In the genomic region with DNA sequence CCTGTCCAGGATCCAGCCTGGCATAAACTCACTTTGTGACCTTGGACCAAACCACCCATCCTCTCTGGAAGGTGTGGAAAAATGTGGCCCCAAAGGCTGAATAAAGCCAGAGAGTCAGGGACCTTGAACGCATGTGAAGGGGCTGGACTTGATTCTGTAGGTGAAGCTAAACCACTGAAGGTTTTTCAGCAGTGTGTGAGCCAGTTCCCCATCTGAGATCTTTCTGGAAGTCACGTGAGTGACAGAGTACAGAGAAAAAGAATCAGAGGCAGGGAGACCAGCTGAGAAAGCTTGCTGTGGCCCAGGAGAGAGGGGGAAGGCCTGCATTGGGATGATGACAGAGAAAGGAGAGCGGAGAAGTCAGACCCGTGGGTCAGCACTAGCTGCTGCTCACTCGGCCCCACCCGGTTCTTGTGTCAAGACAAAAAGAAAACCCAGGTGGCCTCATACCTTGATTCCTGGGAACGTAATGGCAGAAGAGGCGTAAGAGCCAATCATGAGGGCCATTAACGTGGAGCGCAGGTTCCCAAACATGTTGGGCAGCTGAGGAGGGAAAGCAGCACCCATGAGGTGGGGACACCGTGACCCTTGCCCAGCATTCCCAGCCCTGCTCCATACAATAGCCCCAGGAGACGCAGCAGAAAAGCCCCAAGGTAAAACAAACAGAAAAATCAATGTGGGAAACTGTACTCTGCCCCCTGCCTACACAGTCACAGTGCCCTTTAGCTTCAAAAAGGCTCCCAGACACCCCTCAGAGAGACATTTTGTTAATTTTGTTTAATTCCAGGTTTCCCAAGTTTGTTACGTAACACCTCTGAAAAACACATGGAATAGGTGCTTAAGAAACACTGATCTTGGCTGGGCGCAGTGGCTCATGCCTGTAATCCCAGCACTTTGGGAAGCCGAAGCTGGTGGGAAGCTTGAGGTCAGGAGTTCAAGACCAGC, we compare ENCODE assay signal across 1 cellular context.
TF ChIP-seq lines count a peak whose summit lies in the region.

No MANE protein-coding gene starts in this region.

TF ChIP-seq in GM23338, 12 proteins besides CTCF, POLR2A, EP300 and RAD21:
- TF ChIP-seq ZNF331 (CRISPR knock-in tag; IDR thresholded peaks at IDR 0.05; ENCODE audit: low read depth) (no peak), STAT1 (IDR thresholded peaks at IDR 0.05; ENCODE audit: unreplicated experiment) (no peak), POLR2AphosphoS5 (IDR thresholded peaks at IDR 0.05; ENCODE audit: low read depth) (no peak), ZNF462 (CRISPR knock-in tag; IDR thresholded peaks at IDR 0.05) (no peak), JUNB (IDR thresholded peaks at IDR 0.05; ENCODE audit: unreplicated experiment) (no peak), ZNF114 (CRISPR knock-in tag; IDR thresholded peaks at IDR 0.05) (no peak), ETS1 (IDR thresholded peaks at IDR 0.05) (no peak), EZH2phosphoT487 (IDR thresholded peaks at IDR 0.05; ENCODE audit: unreplicated experiment) (no peak), NANOG (IDR thresholded peaks at IDR 0.05; ENCODE audit: borderline replicate concordance) (no peak), EZH2 (IDR thresholded peaks at IDR 0.05; ENCODE audit: low read depth, unreplicated experiment) (no peak), CREB1 (CRISPR knock-in tag; IDR thresholded peaks at IDR 0.05; ENCODE audit: low read depth) (no peak)
- TF ChIP-seq, protein P1, sequence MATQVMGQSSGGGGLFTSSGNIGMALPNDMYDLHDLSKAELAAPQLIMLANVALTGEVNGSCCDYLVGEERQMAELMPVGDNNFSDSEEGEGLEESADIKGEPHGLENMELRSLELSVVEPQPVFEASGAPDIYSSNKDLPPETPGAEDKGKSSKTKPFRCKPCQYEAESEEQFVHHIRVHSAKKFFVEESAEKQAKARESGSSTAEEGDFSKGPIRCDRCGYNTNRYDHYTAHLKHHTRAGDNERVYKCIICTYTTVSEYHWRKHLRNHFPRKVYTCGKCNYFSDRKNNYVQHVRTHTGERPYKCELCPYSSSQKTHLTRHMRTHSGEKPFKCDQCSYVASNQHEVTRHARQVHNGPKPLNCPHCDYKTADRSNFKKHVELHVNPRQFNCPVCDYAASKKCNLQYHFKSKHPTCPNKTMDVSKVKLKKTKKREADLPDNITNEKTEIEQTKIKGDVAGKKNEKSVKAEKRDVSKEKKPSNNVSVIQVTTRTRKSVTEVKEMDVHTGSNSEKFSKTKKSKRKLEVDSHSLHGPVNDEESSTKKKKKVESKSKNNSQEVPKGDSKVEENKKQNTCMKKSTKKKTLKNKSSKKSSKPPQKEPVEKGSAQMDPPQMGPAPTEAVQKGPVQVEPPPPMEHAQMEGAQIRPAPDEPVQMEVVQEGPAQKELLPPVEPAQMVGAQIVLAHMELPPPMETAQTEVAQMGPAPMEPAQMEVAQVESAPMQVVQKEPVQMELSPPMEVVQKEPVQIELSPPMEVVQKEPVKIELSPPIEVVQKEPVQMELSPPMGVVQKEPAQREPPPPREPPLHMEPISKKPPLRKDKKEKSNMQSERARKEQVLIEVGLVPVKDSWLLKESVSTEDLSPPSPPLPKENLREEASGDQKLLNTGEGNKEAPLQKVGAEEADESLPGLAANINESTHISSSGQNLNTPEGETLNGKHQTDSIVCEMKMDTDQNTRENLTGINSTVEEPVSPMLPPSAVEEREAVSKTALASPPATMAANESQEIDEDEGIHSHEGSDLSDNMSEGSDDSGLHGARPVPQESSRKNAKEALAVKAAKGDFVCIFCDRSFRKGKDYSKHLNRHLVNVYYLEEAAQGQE (IDR thresholded peaks at IDR 0.05; ENCODE audit: unreplicated experiment), result no peak
